14 cellular contexts compared by ENCODE assay signal in genomic region chr22:43147821-43148220, GRCh38. TPM values are rescaled to one million over a fixed set of nuclear protein-coding genes. Genes with fewer than 3 reads are reported as not detected.
A peak's percentile ranks its signal among the peaks of the same experiment; 100 is the strongest.
DNase-seq lines count a peak whose midpoint lies in the region; ATAC-seq and TF ChIP-seq lines count a peak whose summit lies in the region.
"Had no signal": no experiment of that assay in that cellular context is flagged by ENCODE, and none has a peak within 500 bp of the region (broad histone marks: within the 10 kb centered on the region; RNA-seq: fewer than 3 reads in every experiment).

No MANE protein-coding gene starts in this region.

- no peak for ATAC-seq in activated CD8-positive, alpha-beta T cell treated with anti-CD3 and anti-CD28 coated beads, Interleukin-2, amount 10 ng/mL, durations not matched to agents 7 days and 5 days
- no peak for ATAC-seq in activated CD8-positive, alpha-beta T cell treated with anti-CD3 and anti-CD28 coated beads for 36 hours
- ATAC-seq in GM21447 (IDR thresholded peaks at IDR 0.05; ENCODE audit: unreplicated experiment), result no peak

- H3K36me3 ChIP-seq in spleen, result no peaks in the 10 kb centered on the region
- no peaks in the 10 kb centered on the region for H3K36me3 ChIP-seq in tibial nerve

- H3K27me3 ChIP-seq in spleen (replicated peaks in 1 of 7), result peaks cover 0 to 10% (median 0%) of the 10 kb centered on the region in 7 donors
- H3K27me3 ChIP-seq in tibial nerve, result no peaks in the 10 kb centered on the region
- H3K27me3 ChIP-seq: SJSA1 had no signal

- no peaks in the 10 kb centered on the region for H3K27me3 Mint-ChIP-seq in activated CD8-positive, alpha-beta T cell treated with anti-CD3 and anti-CD28 coated beads, Interleukin-2, amount 10 ng/mL, durations not matched to agents 7 days and 5 days (ENCODE audit: low read depth)
- H3K27me3 Mint-ChIP-seq in activated CD8-positive, alpha-beta T cell treated with anti-CD3 and anti-CD28 coated beads for 36 hours, result no peaks in the 10 kb centered on the region

- TF ChIP-seq POLR2A in spleen (IDR thresholded peaks at IDR 0.05) (no peak), tibial nerve (IDR thresholded peaks at IDR 0.05) (no peak)

- DNase-seq in activated CD8-positive, alpha-beta T cell treated with anti-CD3 and anti-CD28 coated beads, Interleukin-2, amount 10 ng/mL, durations not matched to agents 7 days and 5 days, result no peak
- DNase-seq in activated CD8-positive, alpha-beta T cell treated with anti-CD3 and anti-CD28 coated beads for 36 hours, result no peak
- DNase-seq in Kasumi-1 (lab: John Stamatoyannopoulos, UW) (peak; percentile 46 to 67), spleen (no peak), NCI-H748 (lab: John Stamatoyannopoulos, UW; ENCODE audit: unreplicated experiment) (no peak), tibial nerve (ENCODE audit: low spot score in 2 of 2) (no peak)
- DNase-seq: NCI-H446 treated with DMSO at 0.1 percent for 48 hours, nephron progenitor cell had no signal

- WGBS in spleen, 5 donors, result 23 to 57% (median 43%) methylated on average over 8 of the region's 8 CpGs
- WGBS in tibial nerve, 2 donors, result 58 to 59% methylated on average over 8 of the region's 8 CpGs

- peaks cover 43% of the 10 kb centered on the region for H3K4me1 Mint-ChIP-seq in activated CD8-positive, alpha-beta T cell treated with anti-CD3 and anti-CD28 coated beads, Interleukin-2, amount 10 ng/mL, durations not matched to agents 7 days and 5 days (ENCODE audit: low read depth)
- peaks cover 18% of the 10 kb centered on the region for H3K4me1 Mint-ChIP-seq in activated CD8-positive, alpha-beta T cell treated with anti-CD3 and anti-CD28 coated beads for 36 hours (ENCODE audit: low read depth)

- H3K36me3 Mint-ChIP-seq in activated CD8-positive, alpha-beta T cell treated with anti-CD3 and anti-CD28 coated beads, Interleukin-2, amount 10 ng/mL, durations not matched to agents 7 days and 5 days (ENCODE audit: low read depth), result peaks cover 3% of the 10 kb centered on the region
- no peaks in the 10 kb centered on the region for H3K36me3 Mint-ChIP-seq in activated CD8-positive, alpha-beta T cell treated with anti-CD3 and anti-CD28 coated beads for 36 hours (ENCODE audit: low read depth)

- H3K4me3 ChIP-seq in spleen (peak overlapping the region in 2 of 8 donors; percentile 9 to 44), tibial nerve (no peak overlapping the region)
- H3K4me3 ChIP-seq: dorsolateral prefrontal cortex, SJSA1, skin epidermis had no signal

- no peak for TF ChIP-seq CTCF in activated CD8-positive, alpha-beta T cell treated with anti-CD3 and anti-CD28 coated beads for 36 hours (IDR thresholded peaks at IDR 0.05)
- TF ChIP-seq CTCF in VCaP (conservative IDR thresholded peaks at IDR 0.05) (no peak), spleen (IDR thresholded peaks at IDR 0.05 in 8 of 11, conservative IDR thresholded peaks at IDR 0.05 in 3 of 11) (no peak), tibial nerve (IDR thresholded peaks at IDR 0.05) (no peak)

- H3K9me3 ChIP-seq in spleen (no peaks in the 10 kb centered on the region), tibial nerve (no peaks in the 10 kb centered on the region)
- H3K9me3 ChIP-seq: SJSA1 had no signal

- CTCF ChIA-PET in activated CD8-positive, alpha-beta T cell treated with anti-CD3 and anti-CD28 coated beads, Interleukin-2, amount 10 ng/mL, durations not matched to agents 7 days and 5 days (lab: Charles Lee), result interaction anchor here (0.6 to 1.3 kb wide), 3 partner anchors 9 to 527 kb away, joined by 3 to 4 read pairs (median 3); no protein-coding TSS in a partner anchor
- CTCF ChIA-PET in activated CD8-positive, alpha-beta T cell treated with anti-CD3 and anti-CD28 coated beads for 36 hours (lab: Charles Lee), result no interaction called here

- intact Hi-C loops in activated CD8-positive, alpha-beta T cell treated with anti-CD3 and anti-CD28 coated beads for 36 hours (cut with micrococcal nuclease), result no loop called here
- intact Hi-C loops in spleen (cut with DNase I; ENCODE audit: low total_unique reads), result no loop called here

- POLR2A ChIA-PET in activated CD8-positive, alpha-beta T cell treated with anti-CD3 and anti-CD28 coated beads, Interleukin-2, amount 10 ng/mL, durations not matched to agents 7 days and 5 days (lab: Charles Lee), result no interaction called here
- POLR2A ChIA-PET in activated CD8-positive, alpha-beta T cell treated with anti-CD3 and anti-CD28 coated beads for 36 hours (lab: Charles Lee), result no interaction called here

- 0 out of 2 replicates have a peak overlapping the region, but pooled peaks have one; percentile 97 for H3K27ac ChIP-seq in VCaP
- peak overlapping the region in 7 of 8 donors; percentile 67 to 96 (median 82) for H3K27ac ChIP-seq in spleen
- no peak overlapping the region for H3K27ac ChIP-seq in tibial nerve
- H3K27ac ChIP-seq: SJSA1 had no signal

- H3K27ac Mint-ChIP-seq in activated CD8-positive, alpha-beta T cell treated with anti-CD3 and anti-CD28 coated beads, Interleukin-2, amount 10 ng/mL, durations not matched to agents 7 days and 5 days, result no peak overlapping the region
- H3K27ac Mint-ChIP-seq in activated CD8-positive, alpha-beta T cell treated with anti-CD3 and anti-CD28 coated beads for 36 hours, result no peak overlapping the region
- H3K27ac Mint-ChIP-seq: nephron progenitor cell had no signal

- no peak for TF ChIP-seq EP300 in tibial nerve (IDR thresholded peaks at IDR 0.05)

- H3K4me3 Mint-ChIP-seq in activated CD8-positive, alpha-beta T cell treated with anti-CD3 and anti-CD28 coated beads, Interleukin-2, amount 10 ng/mL, durations not matched to agents 7 days and 5 days, result peak overlapping the region; percentile 12
- no peak overlapping the region for H3K4me3 Mint-ChIP-seq in activated CD8-positive, alpha-beta T cell treated with anti-CD3 and anti-CD28 coated beads for 36 hours
- H3K4me3 Mint-ChIP-seq: nephron progenitor cell had no signal

- H3K4me1 ChIP-seq in spleen (peaks cover 12 to 93% (median 58%) of the 10 kb centered on the region in 6 donors), tibial nerve (peaks cover 0 to 22% (median 8%) of the 10 kb centered on the region in 4 donors)

- H3K9me3 Mint-ChIP-seq in activated CD8-positive, alpha-beta T cell treated with anti-CD3 and anti-CD28 coated beads, Interleukin-2, amount 10 ng/mL, durations not matched to agents 7 days and 5 days (ENCODE audit: insufficient read depth), result no peaks in the 10 kb centered on the region
- no peaks in the 10 kb centered on the region for H3K9me3 Mint-ChIP-seq in activated CD8-positive, alpha-beta T cell treated with anti-CD3 and anti-CD28 coated beads for 36 hours
- H3K9me3 Mint-ChIP-seq: nephron progenitor cell had no signal

RNA-seq across cellular contexts. Expression of gene TSPO, which starts 3.5 kb away (rescaled TPM):
- 10 to 100 TPM; 90.0 to 91.8 TPM for total RNA-seq in activated CD8-positive, alpha-beta T cell treated with anti-CD3 and anti-CD28 coated beads, Interleukin-2, amount 10 ng/mL, durations not matched to agents 7 days and 5 days
- total RNA-seq in activated CD8-positive, alpha-beta T cell treated with anti-CD3 and anti-CD28 coated beads for 36 hours, result 100 to 1,000 TPM in 1 of 2 experiments, 10 to 100 TPM in 1; 94.8 to 103 TPM
- total RNA-seq in spleen (100 to 1,000 TPM in 6 of 7 donors, 10 to 100 TPM in 1; 90.1 to 596 (median 199) TPM), tibial nerve (100 to 1,000 TPM; 399 to 538 (median 485) TPM)
- 100 to 1,000 TPM; 115 to 182 (median 122) TPM for polyA plus RNA-seq in spleen

RNA-seq across cellular contexts. Expression of gene MCAT, which starts 4.6 kb away (rescaled TPM):
- 10 to 100 TPM; 10.9 to 11.6 TPM for total RNA-seq in activated CD8-positive, alpha-beta T cell treated with anti-CD3 and anti-CD28 coated beads, Interleukin-2, amount 10 ng/mL, durations not matched to agents 7 days and 5 days
- total RNA-seq in activated CD8-positive, alpha-beta T cell treated with anti-CD3 and anti-CD28 coated beads for 36 hours, result 10 to 100 TPM; 14.8 to 15.0 TPM
- total RNA-seq in spleen (10 to 100 TPM in 5 of 7 donors, 1 to 10 TPM in 2; 8.3 to 25.3 (median 11.3) TPM), tibial nerve (10 to 100 TPM; 20.2 to 44.4 (median 31.9) TPM)
- polyA plus RNA-seq in spleen, result 10 to 100 TPM in 2 of 3 donors, 1 to 10 TPM in 1; 7.6 to 13.0 (median 11.7) TPM

RNA-seq across cellular contexts. Expression of gene BIK, which starts 37.3 kb away (rescaled TPM):
- 1 to 10 TPM; 1.7 to 2.0 TPM for total RNA-seq in activated CD8-positive, alpha-beta T cell treated with anti-CD3 and anti-CD28 coated beads, Interleukin-2, amount 10 ng/mL, durations not matched to agents 7 days and 5 days
- 1 to 10 TPM; 2.5 to 3.3 TPM for total RNA-seq in activated CD8-positive, alpha-beta T cell treated with anti-CD3 and anti-CD28 coated beads for 36 hours
- total RNA-seq in spleen, result 1 to 10 TPM; 1.1 to 6.8 (median 2.5) TPM
- 10 to 100 TPM in 1 of 3 donors, 1 to 10 TPM in 2; 2.0 to 14.2 (median 2.1) TPM for polyA plus RNA-seq in spleen
- total RNA-seq in tibial nerve, result not detected
- total RNA-seq: aorta had no signal

RNA-seq across cellular contexts. Expression of gene TTLL12, which starts 39.1 kb away (rescaled TPM):
- total RNA-seq in activated CD8-positive, alpha-beta T cell treated with anti-CD3 and anti-CD28 coated beads, Interleukin-2, amount 10 ng/mL, durations not matched to agents 7 days and 5 days, result 10 to 100 TPM; 49.3 to 52.9 TPM
- 10 to 100 TPM; 83.5 to 86.0 TPM for total RNA-seq in activated CD8-positive, alpha-beta T cell treated with anti-CD3 and anti-CD28 coated beads for 36 hours
- total RNA-seq in spleen, result 10 to 100 TPM; 16.6 to 21.6 (median 19.9) TPM
- polyA plus RNA-seq in spleen, result 10 to 100 TPM in 2 of 3 donors, 1 to 10 TPM in 1; 8.7 to 19.3 (median 11.3) TPM
- total RNA-seq in tibial nerve, result 10 to 100 TPM; 38.5 to 50.4 (median 41.9) TPM

RNA-seq across cellular contexts. Expression of gene TTLL1, which starts 58.6 kb away (rescaled TPM):
- 1 to 10 TPM; 8.0 to 8.7 TPM for total RNA-seq in activated CD8-positive, alpha-beta T cell treated with anti-CD3 and anti-CD28 coated beads, Interleukin-2, amount 10 ng/mL, durations not matched to agents 7 days and 5 days
- 1 to 10 TPM; 4.2 to 6.0 TPM for total RNA-seq in activated CD8-positive, alpha-beta T cell treated with anti-CD3 and anti-CD28 coated beads for 36 hours
- total RNA-seq in spleen (1 to 10 TPM; 2.9 to 5.6 (median 3.7) TPM), tibial nerve (1 to 10 TPM; 1.6 to 9.8 (median 7.3) TPM)
- polyA plus RNA-seq in spleen, result 1 to 10 TPM; 2.8 to 4.0 (median 3.5) TPM

Comparison
In these comparisons a context has a peak if more than half of its experiments do, and no peak if none do; other contexts are left out.
1. DNase-seq: peak in Kasumi-1 (2 of 2); none in activated CD8-positive, alpha-beta T cell treated with anti-CD3 and anti-CD28 coated beads, Interleukin-2, amount 10 ng/mL, durations not matched to agents 7 days and 5 days (single experiment), activated CD8-positive, alpha-beta T cell treated with anti-CD3 and anti-CD28 coated beads for 36 hours (single experiment), spleen (single experiment), NCI-H748 (single experiment) and tibial nerve (0 of 2).
2. H3K27ac ChIP-seq: peak in VCaP (single experiment) and spleen (7 of 8); none in tibial nerve (0 of 4).